ENCODE assay signal across 1 cellular context in the genomic region with DNA sequence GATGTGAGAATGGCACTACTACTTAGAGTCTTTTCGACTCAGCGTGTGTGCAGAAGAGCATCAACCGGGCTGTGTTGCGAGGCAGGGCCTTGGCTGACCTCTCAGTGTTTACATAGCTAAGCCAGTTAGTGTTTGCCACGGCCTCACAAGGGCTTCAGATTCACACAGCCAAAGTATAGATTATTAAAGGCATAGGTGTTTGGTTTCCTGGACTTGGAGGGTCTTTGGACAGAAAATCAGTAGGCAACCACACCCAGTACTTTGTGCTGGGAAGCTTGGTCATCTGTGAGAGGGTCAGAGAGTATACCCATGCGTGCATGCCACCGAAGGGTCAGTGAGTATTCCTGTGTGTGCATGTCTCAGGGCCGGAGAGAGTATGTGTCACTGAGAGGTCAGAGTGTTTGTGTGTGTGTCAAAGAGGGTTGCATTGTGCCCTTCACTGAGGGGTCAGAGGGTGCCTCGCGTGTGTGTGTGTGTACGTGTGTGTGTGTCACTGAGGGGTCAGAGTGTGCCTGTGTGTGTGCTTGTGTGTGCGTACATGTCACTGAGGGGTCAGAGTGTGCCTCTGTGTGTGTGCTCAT.
A peak's percentile ranks its signal among the peaks of the same experiment; 100 is the strongest.
TF ChIP-seq lines count a peak whose summit lies in the region.

No MANE protein-coding gene starts in this region.

TF ChIP-seq in HepG2, 621 proteins besides CTCF, POLR2A, EP300 and RAD21 (continued from another document):
- TF ChIP-seq NFYC (CRISPR knock-in tag; IDR thresholded peaks at IDR 0.05) (no peak), FOXC1 (CRISPR knock-in tag; IDR thresholded peaks at IDR 0.05; ENCODE audit: borderline replicate concordance) (0 out of 2 replicates have a peak, but pooled peaks have one; percentile 31), SOX6 (IDR thresholded peaks at IDR 0.05) (no peak), SOX6 (CRISPR knock-in tag; IDR thresholded peaks at IDR 0.05) (peak; percentile 29), JUNB (CRISPR knock-in tag; IDR thresholded peaks at IDR 0.05; ENCODE audit: borderline replicate concordance) (no peak), GATAD2A (CRISPR knock-in tag; IDR thresholded peaks at IDR 0.05) (0 out of 2 replicates have a peak, but pooled peaks have one; percentile 12), MATR3 (CRISPR knock-in tag; IDR thresholded peaks at IDR 0.05) (no peak), ZNF556 (CRISPR knock-in tag; IDR thresholded peaks at IDR 0.05; ENCODE audit: borderline replicate concordance) (peak; percentile 72; the same call in 1 of the 2 replicates), ZNF124 (CRISPR knock-in tag; IDR thresholded peaks at IDR 0.05) (no peak), TBX3 (IDR thresholded peaks at IDR 0.05; ENCODE audit: borderline replicate concordance) (peak; percentile 40; the same call in 1 of the 2 replicates), ZNF225 (CRISPR knock-in tag; IDR thresholded peaks at IDR 0.05) (no peak), ZNF350 (CRISPR knock-in tag; IDR thresholded peaks at IDR 0.05; ENCODE audit: borderline replicate concordance, low read depth) (no peak), RXRA (CRISPR knock-in tag; IDR thresholded peaks at IDR 0.05) (peak; percentile 92; the same call in 1 of the 2 replicates), MEIS1 (CRISPR knock-in tag; IDR thresholded peaks at IDR 0.05; ENCODE audit: borderline replicate concordance) (0 out of 2 replicates have a peak, but pooled peaks have one; percentile 44), SIN3B (IDR thresholded peaks at IDR 0.05; ENCODE audit: low read length) (no peak), ZBTB38 (CRISPR knock-in tag; IDR thresholded peaks at IDR 0.05) (peak; percentile 48; the same call in 1 of the 2 replicates), KAT2B (IDR thresholded peaks at IDR 0.05; ENCODE audit: borderline replicate concordance, low read depth, low read length) (no peak)
- TF ChIP-seq, protein P1, sequence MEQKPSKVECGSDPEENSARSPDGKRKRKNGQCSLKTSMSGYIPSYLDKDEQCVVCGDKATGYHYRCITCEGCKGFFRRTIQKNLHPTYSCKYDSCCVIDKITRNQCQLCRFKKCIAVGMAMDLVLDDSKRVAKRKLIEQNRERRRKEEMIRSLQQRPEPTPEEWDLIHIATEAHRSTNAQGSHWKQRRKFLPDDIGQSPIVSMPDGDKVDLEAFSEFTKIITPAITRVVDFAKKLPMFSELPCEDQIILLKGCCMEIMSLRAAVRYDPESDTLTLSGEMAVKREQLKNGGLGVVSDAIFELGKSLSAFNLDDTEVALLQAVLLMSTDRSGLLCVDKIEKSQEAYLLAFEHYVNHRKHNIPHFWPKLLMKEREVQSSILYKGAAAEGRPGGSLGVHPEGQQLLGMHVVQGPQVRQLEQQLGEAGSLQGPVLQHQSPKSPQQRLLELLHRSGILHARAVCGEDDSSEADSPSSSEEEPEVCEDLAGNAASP (CRISPR knock-in tag; IDR thresholded peaks at IDR 0.05; ENCODE audit: borderline replicate concordance): peak; percentile 95; the same call in 1 of the 2 replicates
- TF ChIP-seq, protein P2, sequence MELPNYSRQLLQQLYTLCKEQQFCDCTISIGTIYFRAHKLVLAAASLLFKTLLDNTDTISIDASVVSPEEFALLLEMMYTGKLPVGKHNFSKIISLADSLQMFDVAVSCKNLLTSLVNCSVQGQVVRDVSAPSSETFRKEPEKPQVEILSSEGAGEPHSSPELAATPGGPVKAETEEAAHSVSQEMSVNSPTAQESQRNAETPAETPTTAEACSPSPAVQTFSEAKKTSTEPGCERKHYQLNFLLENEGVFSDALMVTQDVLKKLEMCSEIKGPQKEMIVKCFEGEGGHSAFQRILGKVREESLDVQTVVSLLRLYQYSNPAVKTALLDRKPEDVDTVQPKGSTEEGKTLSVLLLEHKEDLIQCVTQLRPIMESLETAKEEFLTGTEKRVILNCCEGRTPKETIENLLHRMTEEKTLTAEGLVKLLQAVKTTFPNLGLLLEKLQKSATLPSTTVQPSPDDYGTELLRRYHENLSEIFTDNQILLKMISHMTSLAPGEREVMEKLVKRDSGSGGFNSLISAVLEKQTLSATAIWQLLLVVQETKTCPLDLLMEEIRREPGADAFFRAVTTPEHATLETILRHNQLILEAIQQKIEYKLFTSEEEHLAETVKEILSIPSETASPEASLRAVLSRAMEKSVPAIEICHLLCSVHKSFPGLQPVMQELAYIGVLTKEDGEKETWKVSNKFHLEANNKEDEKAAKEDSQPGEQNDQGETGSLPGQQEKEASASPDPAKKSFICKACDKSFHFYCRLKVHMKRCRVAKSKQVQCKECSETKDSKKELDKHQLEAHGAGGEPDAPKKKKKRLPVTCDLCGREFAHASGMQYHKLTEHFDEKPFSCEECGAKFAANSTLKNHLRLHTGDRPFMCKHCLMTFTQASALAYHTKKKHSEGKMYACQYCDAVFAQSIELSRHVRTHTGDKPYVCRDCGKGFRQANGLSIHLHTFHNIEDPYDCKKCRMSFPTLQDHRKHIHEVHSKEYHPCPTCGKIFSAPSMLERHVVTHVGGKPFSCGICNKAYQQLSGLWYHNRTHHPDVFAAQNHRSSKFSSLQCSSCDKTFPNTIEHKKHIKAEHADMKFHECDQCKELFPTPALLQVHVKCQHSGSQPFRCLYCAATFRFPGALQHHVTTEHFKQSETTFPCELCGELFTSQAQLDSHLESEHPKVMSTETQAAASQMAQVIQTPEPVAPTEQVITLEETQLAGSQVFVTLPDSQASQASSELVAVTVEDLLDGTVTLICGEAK (IDR thresholded peaks at IDR 0.05): no peak
- TF ChIP-seq, protein P2 (CRISPR knock-in tag; IDR thresholded peaks at IDR 0.05): no peak
- TF ChIP-seq, protein P3, sequence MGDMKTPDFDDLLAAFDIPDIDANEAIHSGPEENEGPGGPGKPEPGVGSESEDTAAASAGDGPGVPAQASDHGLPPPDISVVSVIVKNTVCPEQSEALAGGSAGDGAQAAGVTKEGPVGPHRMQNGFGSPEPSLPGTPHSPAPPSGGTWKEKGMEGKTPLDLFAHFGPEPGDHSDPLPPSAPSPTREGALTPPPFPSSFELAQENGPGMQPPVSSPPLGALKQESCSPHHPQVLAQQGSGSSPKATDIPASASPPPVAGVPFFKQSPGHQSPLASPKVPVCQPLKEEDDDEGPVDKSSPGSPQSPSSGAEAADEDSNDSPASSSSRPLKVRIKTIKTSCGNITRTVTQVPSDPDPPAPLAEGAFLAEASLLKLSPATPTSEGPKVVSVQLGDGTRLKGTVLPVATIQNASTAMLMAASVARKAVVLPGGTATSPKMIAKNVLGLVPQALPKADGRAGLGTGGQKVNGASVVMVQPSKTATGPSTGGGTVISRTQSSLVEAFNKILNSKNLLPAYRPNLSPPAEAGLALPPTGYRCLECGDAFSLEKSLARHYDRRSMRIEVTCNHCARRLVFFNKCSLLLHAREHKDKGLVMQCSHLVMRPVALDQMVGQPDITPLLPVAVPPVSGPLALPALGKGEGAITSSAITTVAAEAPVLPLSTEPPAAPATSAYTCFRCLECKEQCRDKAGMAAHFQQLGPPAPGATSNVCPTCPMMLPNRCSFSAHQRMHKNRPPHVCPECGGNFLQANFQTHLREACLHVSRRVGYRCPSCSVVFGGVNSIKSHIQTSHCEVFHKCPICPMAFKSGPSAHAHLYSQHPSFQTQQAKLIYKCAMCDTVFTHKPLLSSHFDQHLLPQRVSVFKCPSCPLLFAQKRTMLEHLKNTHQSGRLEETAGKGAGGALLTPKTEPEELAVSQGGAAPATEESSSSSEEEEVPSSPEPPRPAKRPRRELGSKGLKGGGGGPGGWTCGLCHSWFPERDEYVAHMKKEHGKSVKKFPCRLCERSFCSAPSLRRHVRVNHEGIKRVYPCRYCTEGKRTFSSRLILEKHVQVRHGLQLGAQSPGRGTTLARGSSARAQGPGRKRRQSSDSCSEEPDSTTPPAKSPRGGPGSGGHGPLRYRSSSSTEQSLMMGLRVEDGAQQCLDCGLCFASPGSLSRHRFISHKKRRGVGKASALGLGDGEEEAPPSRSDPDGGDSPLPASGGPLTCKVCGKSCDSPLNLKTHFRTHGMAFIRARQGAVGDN (CRISPR knock-in tag; IDR thresholded peaks at IDR 0.05): peak; percentile 57
- TF ChIP-seq, protein P4, sequence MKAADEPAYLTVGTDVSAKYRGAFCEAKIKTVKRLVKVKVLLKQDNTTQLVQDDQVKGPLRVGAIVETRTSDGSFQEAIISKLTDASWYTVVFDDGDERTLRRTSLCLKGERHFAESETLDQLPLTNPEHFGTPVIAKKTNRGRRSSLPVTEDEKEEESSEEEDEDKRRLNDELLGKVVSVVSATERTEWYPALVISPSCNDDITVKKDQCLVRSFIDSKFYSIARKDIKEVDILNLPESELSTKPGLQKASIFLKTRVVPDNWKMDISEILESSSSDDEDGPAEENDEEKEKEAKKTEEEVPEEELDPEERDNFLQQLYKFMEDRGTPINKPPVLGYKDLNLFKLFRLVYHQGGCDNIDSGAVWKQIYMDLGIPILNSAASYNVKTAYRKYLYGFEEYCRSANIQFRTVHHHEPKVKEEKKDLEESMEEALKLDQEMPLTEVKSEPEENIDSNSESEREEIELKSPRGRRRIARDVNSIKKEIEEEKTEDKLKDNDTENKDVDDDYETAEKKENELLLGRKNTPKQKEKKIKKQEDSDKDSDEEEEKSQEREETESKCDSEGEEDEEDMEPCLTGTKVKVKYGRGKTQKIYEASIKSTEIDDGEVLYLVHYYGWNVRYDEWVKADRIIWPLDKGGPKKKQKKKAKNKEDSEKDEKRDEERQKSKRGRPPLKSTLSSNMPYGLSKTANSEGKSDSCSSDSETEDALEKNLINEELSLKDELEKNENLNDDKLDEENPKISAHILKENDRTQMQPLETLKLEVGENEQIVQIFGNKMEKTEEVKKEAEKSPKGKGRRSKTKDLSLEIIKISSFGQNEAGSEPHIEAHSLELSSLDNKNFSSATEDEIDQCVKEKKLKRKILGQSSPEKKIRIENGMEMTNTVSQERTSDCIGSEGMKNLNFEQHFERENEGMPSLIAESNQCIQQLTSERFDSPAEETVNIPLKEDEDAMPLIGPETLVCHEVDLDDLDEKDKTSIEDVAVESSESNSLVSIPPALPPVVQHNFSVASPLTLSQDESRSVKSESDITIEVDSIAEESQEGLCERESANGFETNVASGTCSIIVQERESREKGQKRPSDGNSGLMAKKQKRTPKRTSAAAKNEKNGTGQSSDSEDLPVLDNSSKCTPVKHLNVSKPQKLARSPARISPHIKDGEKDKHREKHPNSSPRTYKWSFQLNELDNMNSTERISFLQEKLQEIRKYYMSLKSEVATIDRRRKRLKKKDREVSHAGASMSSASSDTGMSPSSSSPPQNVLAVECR (CRISPR knock-in tag; IDR thresholded peaks at IDR 0.05; ENCODE audit: borderline replicate concordance): peak; percentile 46
- TF ChIP-seq, protein P5, sequence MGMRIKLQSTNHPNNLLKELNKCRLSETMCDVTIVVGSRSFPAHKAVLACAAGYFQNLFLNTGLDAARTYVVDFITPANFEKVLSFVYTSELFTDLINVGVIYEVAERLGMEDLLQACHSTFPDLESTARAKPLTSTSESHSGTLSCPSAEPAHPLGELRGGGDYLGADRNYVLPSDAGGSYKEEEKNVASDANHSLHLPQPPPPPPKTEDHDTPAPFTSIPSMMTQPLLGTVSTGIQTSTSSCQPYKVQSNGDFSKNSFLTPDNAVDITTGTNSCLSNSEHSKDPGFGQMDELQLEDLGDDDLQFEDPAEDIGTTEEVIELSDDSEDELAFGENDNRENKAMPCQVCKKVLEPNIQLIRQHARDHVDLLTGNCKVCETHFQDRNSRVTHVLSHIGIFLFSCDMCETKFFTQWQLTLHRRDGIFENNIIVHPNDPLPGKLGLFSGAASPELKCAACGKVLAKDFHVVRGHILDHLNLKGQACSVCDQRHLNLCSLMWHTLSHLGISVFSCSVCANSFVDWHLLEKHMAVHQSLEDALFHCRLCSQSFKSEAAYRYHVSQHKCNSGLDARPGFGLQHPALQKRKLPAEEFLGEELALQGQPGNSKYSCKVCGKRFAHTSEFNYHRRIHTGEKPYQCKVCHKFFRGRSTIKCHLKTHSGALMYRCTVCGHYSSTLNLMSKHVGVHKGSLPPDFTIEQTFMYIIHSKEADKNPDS (CRISPR knock-in tag; IDR thresholded peaks at IDR 0.05): peak; percentile 73
